Comparison of ENCODE assay signal across 1 cellular context in the genomic region with DNA sequence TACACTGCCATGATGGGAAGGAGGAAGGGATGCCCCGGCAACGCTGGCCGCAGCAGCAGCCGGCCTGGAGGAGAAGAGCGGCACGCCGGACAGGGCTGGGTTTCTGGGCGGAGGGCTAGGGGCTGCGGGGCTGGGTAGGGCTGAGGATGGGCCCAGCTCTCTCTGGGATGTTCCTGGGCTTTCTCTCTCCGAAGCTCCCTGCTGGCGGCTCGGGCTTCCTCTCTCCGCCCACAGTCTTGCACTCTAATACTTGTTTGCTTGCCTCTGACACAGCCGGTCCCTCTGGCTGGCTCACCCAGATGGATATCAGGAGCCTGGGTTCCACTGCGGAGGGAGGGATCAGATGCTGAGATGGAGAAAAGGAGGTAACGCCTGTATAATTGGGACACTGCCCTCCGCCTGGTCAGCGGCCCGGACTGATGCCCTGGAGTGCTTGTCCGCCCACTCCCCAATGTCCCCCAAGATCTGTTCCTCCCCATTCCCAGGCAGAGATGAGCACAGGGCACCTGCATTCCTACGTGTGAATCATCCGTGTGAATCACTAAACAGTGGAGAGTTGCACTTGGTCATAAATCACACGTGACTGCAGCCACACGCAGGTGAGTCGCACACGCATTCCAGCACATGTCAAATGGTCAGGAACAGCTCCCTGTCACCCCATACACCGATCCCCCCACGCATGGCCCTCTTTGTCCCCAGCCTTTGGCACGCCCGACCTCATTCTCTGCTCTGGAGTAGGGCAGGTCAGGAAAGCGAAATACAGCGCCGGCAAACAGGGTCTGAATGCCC.
TF ChIP-seq lines count a peak whose summit lies in the region.

Gene ALOXE3 (minus strand): TSS at position 535 of the 789 bp plus-strand sequence. CDS start 524 bp downstream, at position 11.

TF ChIP-seq in K562, 482 proteins besides CTCF, POLR2A, EP300 and RAD21 (continued from another document):
- TF ChIP-seq PBX2 (CRISPR knock-in tag; IDR thresholded peaks at IDR 0.05; ENCODE audit: low read depth) (no peak), PBX2 (tag; conservative IDR thresholded peaks at IDR 0.05; ENCODE audit: low read depth) (no peak), ZNF830 (CRISPR knock-in tag; IDR thresholded peaks at IDR 0.05) (no peak), RBM14 (IDR thresholded peaks at IDR 0.05; ENCODE audit: borderline replicate concordance, insufficient read depth, low read depth, low read length) (no peak)
- TF ChIP-seq, protein P1, sequence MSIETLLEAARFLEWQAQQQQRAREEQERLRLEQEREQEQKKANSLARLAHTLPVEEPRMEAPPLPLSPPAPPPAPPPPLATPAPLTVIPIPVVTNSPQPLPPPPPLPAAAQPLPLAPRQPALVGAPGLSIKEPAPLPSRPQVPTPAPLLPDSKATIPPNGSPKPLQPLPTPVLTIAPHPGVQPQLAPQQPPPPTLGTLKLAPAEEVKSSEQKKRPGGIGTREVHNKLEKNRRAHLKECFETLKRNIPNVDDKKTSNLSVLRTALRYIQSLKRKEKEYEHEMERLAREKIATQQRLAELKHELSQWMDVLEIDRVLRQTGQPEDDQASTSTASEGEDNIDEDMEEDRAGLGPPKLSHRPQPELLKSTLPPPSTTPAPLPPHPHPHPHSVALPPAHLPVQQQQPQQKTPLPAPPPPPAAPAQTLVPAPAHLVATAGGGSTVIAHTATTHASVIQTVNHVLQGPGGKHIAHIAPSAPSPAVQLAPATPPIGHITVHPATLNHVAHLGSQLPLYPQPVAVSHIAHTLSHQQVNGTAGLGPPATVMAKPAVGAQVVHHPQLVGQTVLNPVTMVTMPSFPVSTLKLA (conservative IDR thresholded peaks at IDR 0.05), result peak in 1 of 2 experiments; percentile 34; a peak in 1 of 4 replicates
